8 cellular contexts compared by ENCODE assay signal in genomic region chr2:161243873-161244272, GRCh38.
DNase-seq lines count a peak whose midpoint lies in the region; ATAC-seq, FAIRE-seq and TF ChIP-seq lines count a peak whose summit lies in the region.
"Had no signal": no experiment of that assay in that cellular context is flagged by ENCODE, and none has a peak within 500 bp of the region (broad histone marks: within the 10 kb centered on the region; RNA-seq: fewer than 3 reads in every experiment).

No MANE protein-coding gene starts in this region.

- no peaks in the 10 kb centered on the region for H3K27me3 Mint-ChIP-seq in T-helper 2 cell treated with Interferon-gamma antibody and Interleukin-4, amounts not matched to agents 5 μg/mL and 100 μg/mL, for 36 hours (ENCODE audit: low read depth)

- ATAC-seq in HCT116: no peak
- no peak for ATAC-seq in stimulated activated effector memory CD8-positive, alpha-beta T cell treated with anti-CD3 and anti-CD28 coated beads, Interleukin-12 subunit alpha, Interleukin-12 subunit beta, amount 100 ng/mL, for 72 hours
- no peak for ATAC-seq in HG03521 (IDR thresholded peaks at IDR 0.05; ENCODE audit: unreplicated experiment)
- no peak for ATAC-seq in GM21381 (IDR thresholded peaks at IDR 0.05; ENCODE audit: unreplicated experiment)
- no peak for ATAC-seq in GM21360 (IDR thresholded peaks at IDR 0.05; ENCODE audit: unreplicated experiment)

- no peaks in the 10 kb centered on the region for H3K9me3 ChIP-seq in HCT116 (ENCODE audit: control insufficient read depth in 1 of 2, insufficient read depth in 1 of 2, low read depth in 1 of 2, low read length in 2 of 2)
- no peaks in the 10 kb centered on the region for H3K9me3 ChIP-seq in endothelial cell of umbilical vein (replicated peaks; ENCODE audit: control insufficient read depth, insufficient read depth, low read length)
- H3K9me3 ChIP-seq: uterus had no signal

- TF ChIP-seq CTCF in HCT116 (IDR thresholded peaks at IDR 0.05 in 2 of 3, conservative IDR thresholded peaks at IDR 0.05 in 1 of 3; ENCODE audit: borderline replicate concordance in 1 of 3, insufficient read depth in 1 of 3, low read depth in 2 of 3, low read length in 2 of 3) (no peak), endothelial cell of umbilical vein (IDR thresholded peaks at IDR 0.05; ENCODE audit: extremely low read depth in 1 of 2, insufficient read depth in 1 of 2, low read depth in 1 of 2, low read length in 2 of 2) (no peak)

- H3K36me3 ChIP-seq in HCT116 (ENCODE audit: control insufficient read depth in 1 of 2, insufficient read depth in 2 of 2, low read length in 2 of 2) (no peaks in the 10 kb centered on the region), endothelial cell of umbilical vein (ENCODE audit: control insufficient read depth in 2 of 2, extremely low read depth in 1 of 2, insufficient read depth in 2 of 2, low read length in 2 of 2) (no peaks in the 10 kb centered on the region)
- H3K36me3 ChIP-seq: uterus had no signal

- H3K79me2 ChIP-seq in HCT116 (ENCODE audit: insufficient read depth, low read length) (peaks cover 5% of the 10 kb centered on the region; the same call in 1 of the 2 replicates), endothelial cell of umbilical vein (ENCODE audit: control insufficient read depth, insufficient read depth, low read length) (no peaks in the 10 kb centered on the region)

- intact Hi-C loops in HCT116 (cut with micrococcal nuclease): no loop called here
- intact Hi-C loops in endothelial cell of umbilical vein (cut with micrococcal nuclease): no loop called here

- no peak for TF ChIP-seq POLR2A in HCT116 (IDR thresholded peaks at IDR 0.05; ENCODE audit: borderline replicate concordance, extremely low read depth, insufficient read depth, insufficient read length)
- no peak for TF ChIP-seq POLR2A in endothelial cell of umbilical vein (IDR thresholded peaks at IDR 0.05; ENCODE audit: low read depth, low read length)

- H3K27me3 ChIP-seq in HCT116 (ENCODE audit: insufficient read depth, low read length) (no peaks in the 10 kb centered on the region), endothelial cell of umbilical vein (ENCODE audit: control insufficient read depth in 2 of 2, insufficient read depth in 2 of 2, low read length in 2 of 2) (peaks cover 0 to 5% of the 10 kb centered on the region in 2 experiments)

- peaks cover 46% of the 10 kb centered on the region for H3K4me1 Mint-ChIP-seq in T-helper 2 cell treated with Interferon-gamma antibody and Interleukin-4, amounts not matched to agents 5 μg/mL and 100 μg/mL, for 36 hours (ENCODE audit: low read depth)
- H3K4me1 Mint-ChIP-seq in stimulated activated effector memory CD8-positive, alpha-beta T cell treated with anti-CD3 and anti-CD28 coated beads, Interleukin-12 subunit alpha, Interleukin-12 subunit beta, amount 100 ng/mL, for 72 hours: peaks cover 7% of the 10 kb centered on the region

- H3K4me1 ChIP-seq in HCT116 (ENCODE audit: control insufficient read depth in 1 of 2, insufficient read depth in 2 of 2, low read length in 2 of 2): peaks cover 13 to 15% of the 10 kb centered on the region in 2 experiments
- peaks cover 3% of the 10 kb centered on the region for H3K4me1 ChIP-seq in endothelial cell of umbilical vein (ENCODE audit: control insufficient read depth, extremely low read depth, insufficient read depth, low read length)
- H3K4me1 ChIP-seq: uterus had no signal

- no peaks in the 10 kb centered on the region for H3K9me2 ChIP-seq in HCT116 (ENCODE audit: insufficient read depth)

- no peaks in the 10 kb centered on the region for H4K20me1 ChIP-seq in HCT116 (ENCODE audit: insufficient read depth)
- H4K20me1 ChIP-seq in endothelial cell of umbilical vein (replicated peaks; ENCODE audit: control insufficient read depth, extremely low read depth, insufficient read depth, low read length): no peaks in the 10 kb centered on the region

- H3K4me2 ChIP-seq in HCT116 (ENCODE audit: low read length): peak overlapping the region; percentile 74
- H3K4me2 ChIP-seq in endothelial cell of umbilical vein (ENCODE audit: insufficient read depth, low read length): no peak overlapping the region

- H3K4me3 ChIP-seq in HCT116 (replicated peaks in 1 of 2; ENCODE audit: low read depth in 1 of 2, low read length in 2 of 2) (peak overlapping the region; percentile 58 to 59), endothelial cell of umbilical vein (replicated peaks in 1 of 3; ENCODE audit: insufficient read depth in 1 of 3, low read depth in 1 of 3, low read length in 3 of 3) (no peak overlapping the region)
- H3K4me3 ChIP-seq: uterus had no signal

- TF ChIP-seq RAD21 in HCT116 (IDR thresholded peaks at IDR 0.05; ENCODE audit: low read depth): no peak

- H3K9me1 ChIP-seq in endothelial cell of umbilical vein (replicated peaks; ENCODE audit: control insufficient read depth, extremely low read depth, insufficient read depth, low read length): no peaks in the 10 kb centered on the region

- RAD21 ChIA-PET in HCT116 (lab: Charles Lee; ENCODE audit: low non-redundant PET in 1 of 2, low total read pairs in 2 of 2, uncharacterized antibody in 2 of 2, unreplicated experiment in 2 of 2): no interaction called here

- dilution Hi-C loops in endothelial cell of umbilical vein (cut with MboI; ENCODE audit: extremely low pct_ligation_motif_present, low sequenced_read_pairs): no loop called here

- H3K9ac ChIP-seq in HCT116 (ENCODE audit: low read length): peak overlapping the region; percentile 68
- H3K9ac ChIP-seq in endothelial cell of umbilical vein (replicated peaks; ENCODE audit: extremely low read depth, insufficient read depth, low read length): no peak overlapping the region

- H3K9me3 Mint-ChIP-seq in T-helper 2 cell treated with Interferon-gamma antibody and Interleukin-4, amounts not matched to agents 5 μg/mL and 100 μg/mL, for 36 hours: no peaks in the 10 kb centered on the region
- no peaks in the 10 kb centered on the region for H3K9me3 Mint-ChIP-seq in stimulated activated effector memory CD8-positive, alpha-beta T cell treated with anti-CD3 and anti-CD28 coated beads, Interleukin-12 subunit alpha, Interleukin-12 subunit beta, amount 100 ng/mL, for 72 hours

- peak overlapping the region; percentile 94 for H3K27ac Mint-ChIP-seq in T-helper 2 cell treated with Interferon-gamma antibody and Interleukin-4, amounts not matched to agents 5 μg/mL and 100 μg/mL, for 36 hours
- peak overlapping the region; percentile 92 for H3K27ac Mint-ChIP-seq in stimulated activated effector memory CD8-positive, alpha-beta T cell treated with anti-CD3 and anti-CD28 coated beads, Interleukin-12 subunit alpha, Interleukin-12 subunit beta, amount 100 ng/mL, for 72 hours

- peak overlapping the region; percentile 90 for H3K4me3 Mint-ChIP-seq in T-helper 2 cell treated with Interferon-gamma antibody and Interleukin-4, amounts not matched to agents 5 μg/mL and 100 μg/mL, for 36 hours
- H3K4me3 Mint-ChIP-seq in stimulated activated effector memory CD8-positive, alpha-beta T cell treated with anti-CD3 and anti-CD28 coated beads, Interleukin-12 subunit alpha, Interleukin-12 subunit beta, amount 100 ng/mL, for 72 hours: peak overlapping the region; percentile 76

- H3K27ac ChIP-seq in HCT116 (ENCODE audit: low read depth, low read length) (peak overlapping the region; percentile 63), endothelial cell of umbilical vein (ENCODE audit: insufficient read depth, low read depth, low read length) (no peak overlapping the region)
- H3K27ac ChIP-seq: uterus had no signal

- CTCF ChIA-PET in HCT116 (lab: Charles Lee): no interaction called here
- CTCF ChIA-PET in endothelial cell of umbilical vein (lab: Charles Lee): interaction anchor here (1.1 kb wide), 2 partner anchors 21 to 32 kb away, joined by 3 to 4 read pairs; no protein-coding TSS in a partner anchor

- BruUV-seq in HCT116 (replicated peaks; lab: Mats Ljungman, UMichigan) (TSS peak; percentile 84), endothelial cell of umbilical vein (replicated peaks; lab: Mats Ljungman, UMichigan) (no TSS peak)

- no peak overlapping the region for H2AFZ ChIP-seq in HCT116 (ENCODE audit: low read depth, low read length, poor library complexity, severe bottlenecking)
- H2AFZ ChIP-seq in endothelial cell of umbilical vein (ENCODE audit: low read depth, low read length): peak overlapping the region; percentile 48

- H3K36me3 Mint-ChIP-seq in T-helper 2 cell treated with Interferon-gamma antibody and Interleukin-4, amounts not matched to agents 5 μg/mL and 100 μg/mL, for 36 hours (ENCODE audit: low read depth): peaks cover 14% of the 10 kb centered on the region
- H3K36me3 Mint-ChIP-seq in stimulated activated effector memory CD8-positive, alpha-beta T cell treated with anti-CD3 and anti-CD28 coated beads, Interleukin-12 subunit alpha, Interleukin-12 subunit beta, amount 100 ng/mL, for 72 hours: no peaks in the 10 kb centered on the region

- DNase-seq in HCT116 (ENCODE audit: low read depth, low spot score): no peak
- DNase-seq in T-helper 2 cell treated with Interferon-gamma antibody and Interleukin-4, amounts not matched to agents 5 μg/mL and 100 μg/mL, for 36 hours (ENCODE audit: low spot score): no peak
- no peak for DNase-seq in endothelial cell of umbilical vein (ENCODE audit: low read depth, low spot score)
- DNase-seq in stimulated activated effector memory CD8-positive, alpha-beta T cell treated with anti-CD3 and anti-CD28 coated beads, Interleukin-12 subunit alpha, Interleukin-12 subunit beta, amount 100 ng/mL, for 72 hours (ENCODE audit: low spot score in 2 of 2): no peak
- DNase-seq: uterus had no signal

- no peak for FAIRE-seq in endothelial cell of umbilical vein (lab: Jason Lieb, UNC)

- POLR2A ChIA-PET in HCT116 (lab: Charles Lee) (no interaction called here), endothelial cell of umbilical vein (lab: Charles Lee) (no interaction called here)

TF ChIP-seq in HCT116, 20 proteins besides CTCF, POLR2A, EP300 and RAD21 (continues in another document):
- no peak for TF ChIP-seq SP1 (IDR thresholded peaks at IDR 0.05; ENCODE audit: low read depth)

TF ChIP-seq in endothelial cell of umbilical vein, 7 proteins besides CTCF, POLR2A, EP300 and RAD21:
- TF ChIP-seq FOS (IDR thresholded peaks at IDR 0.05; ENCODE audit: borderline replicate concordance, insufficient read depth, low read length) (no peak), EZH2 (IDR thresholded peaks at IDR 0.05; ENCODE audit: borderline replicate concordance, low read depth, low read length, severe bottlenecking) (no peak), POLR2AphosphoS5 (IDR thresholded peaks at IDR 0.05; ENCODE audit: insufficient read depth, low read depth, low read length) (no peak), GATA2 (IDR thresholded peaks at IDR 0.05; ENCODE audit: insufficient read depth, insufficient read length, low read depth, low read length) (no peak), MYC (IDR thresholded peaks at IDR 0.05; ENCODE audit: low read depth, low read length) (no peak), JUN (IDR thresholded peaks at IDR 0.05; ENCODE audit: borderline replicate concordance, insufficient read depth, insufficient read length, low read depth) (no peak)
- TF ChIP-seq, protein P1, sequence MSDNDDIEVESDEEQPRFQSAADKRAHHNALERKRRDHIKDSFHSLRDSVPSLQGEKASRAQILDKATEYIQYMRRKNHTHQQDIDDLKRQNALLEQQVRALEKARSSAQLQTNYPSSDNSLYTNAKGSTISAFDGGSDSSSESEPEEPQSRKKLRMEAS (IDR thresholded peaks at IDR 0.05; ENCODE audit: insufficient read depth, insufficient read length): no peak

Comparison
In these comparisons a context has a peak if more than half of its experiments do, and no peak if none do; other contexts are left out.
1. H3K4me3 ChIP-seq: peak in HCT116 (2 of 2); none in endothelial cell of umbilical vein (0 of 3).